19 cellular contexts compared by ENCODE assay signal in genomic region chr15:31333119-31333518, GRCh38. TPM values are rescaled to one million over a fixed set of nuclear protein-coding genes. Genes with fewer than 3 reads are reported as not detected.
DNase-seq lines count a peak whose midpoint lies in the region; ATAC-seq and TF ChIP-seq lines count a peak whose summit lies in the region.
"Had no signal": no experiment of that assay in that cellular context is flagged by ENCODE, and none has a peak within 500 bp of the region (broad histone marks: within the 10 kb centered on the region; RNA-seq: fewer than 3 reads in every experiment).

No MANE protein-coding gene starts in this region.

- H3K27ac ChIP-seq in lower lobe of right lung: peak overlapping the region; percentile 53
- H3K27ac ChIP-seq in thyroid gland: peak overlapping the region; percentile 95 to 100 (median 100)
- H3K27ac ChIP-seq: brain microvascular endothelial cell, WERI-Rb-1 had no signal

- H3K4me3 Mint-ChIP-seq in activated naive CD8-positive, alpha-beta T cell: peak overlapping the region; percentile 20
- no peak overlapping the region for H3K4me3 Mint-ChIP-seq in activated naive CD8-positive, alpha-beta T cell treated with anti-CD3 and anti-CD28 coated beads, Interleukin-2, amount 50 U/mL, for 24 hours
- peak overlapping the region; percentile 28 for H3K4me3 Mint-ChIP-seq in T-helper 17 cell
- H3K4me3 Mint-ChIP-seq: type B pancreatic cell had no signal

- no peaks in the 10 kb centered on the region for H3K9me3 Mint-ChIP-seq in activated naive CD8-positive, alpha-beta T cell (ENCODE audit: low read depth)
- no peaks in the 10 kb centered on the region for H3K9me3 Mint-ChIP-seq in activated naive CD8-positive, alpha-beta T cell treated with anti-CD3 and anti-CD28 coated beads, Interleukin-2, amount 50 U/mL, for 24 hours
- H3K9me3 Mint-ChIP-seq: activated naive CD4-positive, alpha-beta T cell treated with anti-CD3 and anti-CD28 coated beads, Interleukin-2, amount 10 ng/mL, durations not matched to agents 7 days and 5 days; IgD-negative memory B cell; type B pancreatic cell had no signal

- H3K9me3 ChIP-seq in T-helper 17 cell (ENCODE audit: control insufficient read depth, low read length, poor library complexity, severe bottlenecking): no peaks in the 10 kb centered on the region
- H3K9me3 ChIP-seq in lower lobe of right lung: no peaks in the 10 kb centered on the region
- no peaks in the 10 kb centered on the region for H3K9me3 ChIP-seq in thyroid gland
- H3K9me3 ChIP-seq: esophagus squamous epithelium, mucosa of descending colon had no signal

- H3K27me3 ChIP-seq in lower lobe of right lung (ENCODE audit: low read depth) (no peaks in the 10 kb centered on the region), thyroid gland (no peaks in the 10 kb centered on the region)
- H3K27me3 ChIP-seq: brain microvascular endothelial cell, esophagus squamous epithelium had no signal

- H3K27ac Mint-ChIP-seq in activated naive CD8-positive, alpha-beta T cell: peak overlapping the region; percentile 94
- H3K27ac Mint-ChIP-seq in activated naive CD8-positive, alpha-beta T cell treated with anti-CD3 and anti-CD28 coated beads, Interleukin-2, amount 50 U/mL, for 24 hours: no peak overlapping the region
- H3K27ac Mint-ChIP-seq in T-helper 17 cell: peak overlapping the region; percentile 86
- H3K27ac Mint-ChIP-seq: progenitor cell of endocrine pancreas had no signal

- TF ChIP-seq CTCF in lower lobe of right lung (IDR thresholded peaks at IDR 0.05) (no peak), thyroid gland (IDR thresholded peaks at IDR 0.05) (no peak)

- no peak for TF ChIP-seq POLR2A in thyroid gland (IDR thresholded peaks at IDR 0.05)

- H3K36me3 ChIP-seq in lower lobe of right lung: peaks cover 9% of the 10 kb centered on the region
- no peaks in the 10 kb centered on the region for H3K36me3 ChIP-seq in thyroid gland
- H3K36me3 ChIP-seq: brain microvascular endothelial cell, WERI-Rb-1 had no signal

- peaks cover 89% of the 10 kb centered on the region for H3K4me1 ChIP-seq in lower lobe of right lung
- H3K4me1 ChIP-seq in thyroid gland: peaks cover 86 to 90% of the 10 kb centered on the region in 2 donors

- WGBS in thyroid gland, 2 donors: 78% methylated on average over 4 of the region's 4 CpGs

- no peak for DNase-seq in activated naive CD8-positive, alpha-beta T cell treated with anti-CD3 and anti-CD28 coated beads, Interleukin-2, amount 50 U/mL, for 24 hours
- DNase-seq in T-helper 17 cell (no peak), lower lobe of right lung (peak; percentile 79), thyroid gland (peak; percentile 54 to 61), NCI-H1694 (lab: John Stamatoyannopoulos, UW) (no peak)
- DNase-seq: activated naive CD4-positive, alpha-beta T cell treated with anti-CD3 and anti-CD28 coated beads, Interleukin-2, amount 10 ng/mL, durations not matched to agents 7 days and 5 days; brain microvascular endothelial cell; Calu3; dermis blood vessel endothelial cell; esophagus squamous epithelium; mucosa of descending colon; NCI-H2081 treated with DMSO at 0.1 percent for 48 hours; WERI-Rb-1 had no signal

- no peak for ATAC-seq in activated naive CD8-positive, alpha-beta T cell treated with anti-CD3 and anti-CD28 coated beads, Interleukin-2, amount 50 U/mL, for 24 hours
- no peak for ATAC-seq in T-helper 17 cell
- peak; percentile 61 to 62 for ATAC-seq in lower lobe of right lung
- no peak for ATAC-seq in activated CD4-positive, CD25-positive, alpha-beta regulatory T cell treated with anti-CD3 and anti-CD28 coated beads, Interleukin-2, amount 50 U/mL, for 24 hours
- ATAC-seq in GM19463 (IDR thresholded peaks at IDR 0.05; ENCODE audit: unreplicated experiment): no peak
- ATAC-seq: mucosa of descending colon had no signal

- H3K4me1 Mint-ChIP-seq in activated naive CD8-positive, alpha-beta T cell (ENCODE audit: low read depth): peaks cover 89% of the 10 kb centered on the region
- peaks cover 94% of the 10 kb centered on the region for H3K4me1 Mint-ChIP-seq in activated naive CD8-positive, alpha-beta T cell treated with anti-CD3 and anti-CD28 coated beads, Interleukin-2, amount 50 U/mL, for 24 hours
- H3K4me1 Mint-ChIP-seq in T-helper 17 cell: peaks cover 69% of the 10 kb centered on the region

- no peaks in the 10 kb centered on the region for H3K27me3 Mint-ChIP-seq in activated naive CD8-positive, alpha-beta T cell
- H3K27me3 Mint-ChIP-seq in activated naive CD8-positive, alpha-beta T cell treated with anti-CD3 and anti-CD28 coated beads, Interleukin-2, amount 50 U/mL, for 24 hours: no peaks in the 10 kb centered on the region
- no peaks in the 10 kb centered on the region for H3K27me3 Mint-ChIP-seq in T-helper 17 cell
- H3K27me3 Mint-ChIP-seq: activated naive CD4-positive, alpha-beta T cell treated with anti-CD3 and anti-CD28 coated beads, Interleukin-2, amount 10 ng/mL, durations not matched to agents 7 days and 5 days; IgD-negative memory B cell; type B pancreatic cell had no signal

- peaks cover 3% of the 10 kb centered on the region for H3K36me3 Mint-ChIP-seq in activated naive CD8-positive, alpha-beta T cell
- H3K36me3 Mint-ChIP-seq in activated naive CD8-positive, alpha-beta T cell treated with anti-CD3 and anti-CD28 coated beads, Interleukin-2, amount 50 U/mL, for 24 hours (ENCODE audit: low read depth): peaks cover 12% of the 10 kb centered on the region
- H3K36me3 Mint-ChIP-seq in T-helper 17 cell (ENCODE audit: low read depth): peaks cover 10% of the 10 kb centered on the region
- H3K36me3 Mint-ChIP-seq: IgD-negative memory B cell, type B pancreatic cell had no signal

- intact Hi-C loops in lower lobe of right lung (cut with DNase I): no loop called here
- intact Hi-C loops in thyroid gland (cut with DNase I): loop anchor here (5.0 kb wide), 1 partner anchor 59 kb away; no protein-coding TSS in a partner anchor

- H3K4me3 ChIP-seq in lower lobe of right lung: no peak overlapping the region
- no peak overlapping the region for H3K4me3 ChIP-seq in thyroid gland (replicated peaks in 1 of 3)
- H3K4me3 ChIP-seq: esophagus squamous epithelium, mucosa of descending colon had no signal

RNA-seq across cellular contexts. Expression of gene KLF13, which starts 6.5 kb away (rescaled TPM):
- 100 to 1,000 TPM; 184 to 226 TPM for total RNA-seq in T-helper 17 cell
- total RNA-seq in lower lobe of right lung: 178 TPM
- total RNA-seq in thyroid gland: 100 to 1,000 TPM in 2 of 4 donors, 10 to 100 TPM in 2; 84.0 to 117 (median 97.6) TPM

Comparison
In these comparisons a context has a peak if more than half of its experiments do, and no peak if none do; other contexts are left out.
1. ATAC-seq: peak in lower lobe of right lung (2 of 2); none in activated naive CD8-positive, alpha-beta T cell treated with anti-CD3 and anti-CD28 coated beads, Interleukin-2, amount 50 U/mL, for 24 hours (single experiment), T-helper 17 cell (single experiment), activated CD4-positive, CD25-positive, alpha-beta regulatory T cell treated with anti-CD3 and anti-CD28 coated beads, Interleukin-2, amount 50 U/mL, for 24 hours (0 of 2) and GM19463 (single experiment).
2. DNase-seq: peak in lower lobe of right lung (single experiment) and thyroid gland (2 of 2); none in activated naive CD8-positive, alpha-beta T cell treated with anti-CD3 and anti-CD28 coated beads, Interleukin-2, amount 50 U/mL, for 24 hours (single experiment), T-helper 17 cell (0 of 3) and NCI-H1694 (single experiment).